ENCODE assay signal across 1 cellular context in the genomic region with DNA sequence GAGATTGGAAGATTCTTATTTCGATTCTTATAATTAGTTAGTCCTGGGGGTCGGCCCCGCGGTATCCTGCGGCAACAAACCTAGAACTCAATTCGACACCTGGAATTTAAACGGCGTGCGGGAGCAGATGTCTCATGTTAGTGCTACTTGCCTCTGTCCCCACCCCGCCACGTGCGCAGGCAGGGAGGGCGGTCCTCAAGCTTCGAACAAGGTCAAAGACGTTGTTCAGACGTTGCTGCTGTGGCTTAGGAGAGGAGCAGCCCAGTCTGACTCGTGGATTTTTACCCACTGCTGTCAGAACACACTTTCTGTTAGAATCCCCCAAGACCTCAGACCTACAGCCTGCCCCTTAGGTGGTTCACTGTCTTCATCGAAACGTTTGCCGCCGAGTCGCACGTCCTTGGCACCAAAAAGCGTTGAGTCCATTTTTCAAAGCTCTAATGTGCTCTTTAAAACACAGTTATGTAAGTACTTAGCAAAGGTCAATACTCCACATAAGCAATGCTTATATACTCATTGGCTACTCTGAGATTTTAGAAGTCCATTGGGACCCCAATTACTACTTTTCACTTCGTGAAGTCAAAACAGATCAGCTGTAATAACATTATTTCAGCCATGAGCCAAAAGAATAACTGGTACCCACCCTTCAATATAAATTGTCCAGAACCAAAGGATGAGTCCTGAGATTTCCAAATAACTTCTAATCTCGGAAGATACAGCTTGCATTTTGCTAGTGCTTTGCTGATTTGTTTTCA.
TF ChIP-seq lines count a peak whose summit lies in the region.

No MANE protein-coding gene starts in this region.

TF ChIP-seq in HepG2, 621 proteins besides CTCF, POLR2A, EP300 and RAD21 (continued from another document and continues in another):
- TF ChIP-seq HIVEP1 (CRISPR knock-in tag; IDR thresholded peaks at IDR 0.05) (peak; percentile 85), ZNF792 (CRISPR knock-in tag; IDR thresholded peaks at IDR 0.05) (peak; percentile 87), HES4 (CRISPR knock-in tag; IDR thresholded peaks at IDR 0.05; ENCODE audit: borderline replicate concordance) (no peak), HNF4A (CRISPR knock-in tag; IDR thresholded peaks at IDR 0.05) (peak; percentile 63; the same call in 1 of the 2 replicates), ZFP82 (CRISPR knock-in tag; IDR thresholded peaks at IDR 0.05; ENCODE audit: borderline replicate concordance) (0 out of 2 replicates have a peak, but pooled peaks have one; percentile 67), ELF4 (CRISPR knock-in tag; IDR thresholded peaks at IDR 0.05; ENCODE audit: borderline replicate concordance) (no peak; the same call in 1 of the 2 replicates), ZBTB8A (CRISPR knock-in tag; IDR thresholded peaks at IDR 0.05; ENCODE audit: borderline replicate concordance, low read depth) (no peak), KLF15 (CRISPR knock-in tag; IDR thresholded peaks at IDR 0.05; ENCODE audit: borderline replicate concordance) (no peak), CEBPG (CRISPR knock-in tag; IDR thresholded peaks at IDR 0.05) (no peak), IKZF1 (IDR thresholded peaks at IDR 0.05) (no peak), ZNF34 (CRISPR knock-in tag; IDR thresholded peaks at IDR 0.05; ENCODE audit: borderline replicate concordance) (no peak), BRD4 (CRISPR knock-in tag; IDR thresholded peaks at IDR 0.05) (peak; percentile 88), ZNF24 (IDR thresholded peaks at IDR 0.05) (0 out of 2 replicates have a peak, but pooled peaks have one; percentile 3), ZNF703 (CRISPR knock-in tag; IDR thresholded peaks at IDR 0.05; ENCODE audit: borderline replicate concordance) (no peak), ZBTB2 (CRISPR knock-in tag; IDR thresholded peaks at IDR 0.05; ENCODE audit: low read depth) (0 out of 2 replicates have a peak, but pooled peaks have one; percentile 24), MED13 (CRISPR knock-in tag; IDR thresholded peaks at IDR 0.05) (0 out of 2 replicates have a peak, but pooled peaks have one; percentile 16), RBM22 (optimal IDR thresholded peaks at IDR 0.05; ENCODE audit: low read length) (peak; percentile 71), DRAP1 (CRISPR knock-in tag; IDR thresholded peaks at IDR 0.05) (no peak; the same call in 1 of the 2 replicates), ZNF543 (CRISPR knock-in tag; IDR thresholded peaks at IDR 0.05) (no peak; the same call in 1 of the 2 replicates), ZNF709 (CRISPR knock-in tag; IDR thresholded peaks at IDR 0.05) (peak; percentile 88; the same call in 1 of the 2 replicates), STAT6 (CRISPR knock-in tag; IDR thresholded peaks at IDR 0.05; ENCODE audit: borderline replicate concordance) (no peak), ZBTB7A (CRISPR knock-in tag; IDR thresholded peaks at IDR 0.05) (peak; percentile 87; the same call in 1 of the 2 replicates), ZNF256 (CRISPR knock-in tag; conservative IDR thresholded peaks at IDR 0.05) (no peak; the same call in 1 of the 2 replicates), HDAC1 (CRISPR knock-in tag; IDR thresholded peaks at IDR 0.05) (peak; percentile 83), MYC (CRISPR knock-in tag; IDR thresholded peaks at IDR 0.05; ENCODE audit: borderline replicate concordance) (peak; percentile 100), ARNT (IDR thresholded peaks at IDR 0.05) (no peak), ZNF460 (CRISPR knock-in tag; IDR thresholded peaks at IDR 0.05; ENCODE audit: borderline replicate concordance) (no peak), ZNF678 (CRISPR knock-in tag; IDR thresholded peaks at IDR 0.05) (0 out of 2 replicates have a peak, but pooled peaks have one; percentile 59), ZBTB43 (CRISPR knock-in tag; conservative IDR thresholded peaks at IDR 0.05) (no peak), SNAI1 (CRISPR knock-in tag; IDR thresholded peaks at IDR 0.05; ENCODE audit: borderline replicate concordance) (no peak; the same call in 1 of the 2 replicates), SRSF9 (IDR thresholded peaks at IDR 0.05; ENCODE audit: borderline replicate concordance, insufficient read depth, low read depth, low read length, poor library complexity, severe bottlenecking) (no peak), CBX2 (IDR thresholded peaks at IDR 0.05; ENCODE audit: low read depth, low read length) (no peak), CBX2 (CRISPR knock-in tag; IDR thresholded peaks at IDR 0.05; ENCODE audit: low read depth) (peak; percentile 86; the same call in 1 of the 2 replicates), RAD51 (IDR thresholded peaks at IDR 0.05; ENCODE audit: borderline replicate concordance) (no peak), CBX5 (CRISPR knock-in tag; IDR thresholded peaks at IDR 0.05; ENCODE audit: borderline replicate concordance) (peak; percentile 89; the same call in 1 of the 2 replicates), JDP2 (CRISPR knock-in tag; IDR thresholded peaks at IDR 0.05; ENCODE audit: borderline replicate concordance) (no peak), SPEN (CRISPR knock-in tag; IDR thresholded peaks at IDR 0.05; ENCODE audit: low read depth) (peak; percentile 26; the same call in 1 of the 2 replicates), MAFK (conservative IDR thresholded peaks at IDR 0.05 in 1 of 2, IDR thresholded peaks at IDR 0.05 in 1 of 2; ENCODE audit: low read length in 2 of 2) (no peak; a peak in 1 of 4 replicates)
- TF ChIP-seq, protein P1, sequence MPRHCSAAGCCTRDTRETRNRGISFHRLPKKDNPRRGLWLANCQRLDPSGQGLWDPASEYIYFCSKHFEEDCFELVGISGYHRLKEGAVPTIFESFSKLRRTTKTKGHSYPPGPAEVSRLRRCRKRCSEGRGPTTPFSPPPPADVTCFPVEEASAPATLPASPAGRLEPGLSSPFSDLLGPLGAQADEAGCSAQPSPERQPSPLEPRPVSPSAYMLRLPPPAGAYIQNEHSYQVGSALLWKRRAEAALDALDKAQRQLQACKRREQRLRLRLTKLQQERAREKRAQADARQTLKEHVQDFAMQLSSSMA (CRISPR knock-in tag; IDR thresholded peaks at IDR 0.05), result no peak
- TF ChIP-seq, protein P2, sequence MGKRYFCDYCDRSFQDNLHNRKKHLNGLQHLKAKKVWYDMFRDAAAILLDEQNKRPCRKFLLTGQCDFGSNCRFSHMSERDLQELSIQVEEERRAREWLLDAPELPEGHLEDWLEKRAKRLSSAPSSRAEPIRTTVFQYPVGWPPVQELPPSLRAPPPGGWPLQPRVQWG (CRISPR knock-in tag; IDR thresholded peaks at IDR 0.05; ENCODE audit: borderline replicate concordance, low read depth), result no peak
- TF ChIP-seq, protein P3, sequence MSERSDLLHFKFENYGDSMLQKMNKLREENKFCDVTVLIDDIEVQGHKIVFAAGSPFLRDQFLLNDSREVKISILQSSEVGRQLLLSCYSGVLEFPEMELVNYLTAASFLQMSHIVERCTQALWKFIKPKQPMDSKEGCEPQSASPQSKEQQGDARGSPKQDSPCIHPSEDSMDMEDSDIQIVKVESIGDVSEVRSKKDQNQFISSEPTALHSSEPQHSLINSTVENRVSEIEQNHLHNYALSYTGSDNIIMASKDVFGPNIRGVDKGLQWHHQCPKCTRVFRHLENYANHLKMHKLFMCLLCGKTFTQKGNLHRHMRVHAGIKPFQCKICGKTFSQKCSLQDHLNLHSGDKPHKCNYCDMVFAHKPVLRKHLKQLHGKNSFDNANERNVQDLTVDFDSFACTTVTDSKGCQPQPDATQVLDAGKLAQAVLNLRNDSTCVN (CRISPR knock-in tag; IDR thresholded peaks at IDR 0.05; ENCODE audit: borderline replicate concordance), result 0 out of 2 replicates have a peak, but pooled peaks have one; percentile 74
- TF ChIP-seq, protein P4, sequence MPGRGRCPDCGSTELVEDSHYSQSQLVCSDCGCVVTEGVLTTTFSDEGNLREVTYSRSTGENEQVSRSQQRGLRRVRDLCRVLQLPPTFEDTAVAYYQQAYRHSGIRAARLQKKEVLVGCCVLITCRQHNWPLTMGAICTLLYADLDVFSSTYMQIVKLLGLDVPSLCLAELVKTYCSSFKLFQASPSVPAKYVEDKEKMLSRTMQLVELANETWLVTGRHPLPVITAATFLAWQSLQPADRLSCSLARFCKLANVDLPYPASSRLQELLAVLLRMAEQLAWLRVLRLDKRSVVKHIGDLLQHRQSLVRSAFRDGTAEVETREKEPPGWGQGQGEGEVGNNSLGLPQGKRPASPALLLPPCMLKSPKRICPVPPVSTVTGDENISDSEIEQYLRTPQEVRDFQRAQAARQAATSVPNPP (CRISPR knock-in tag; IDR thresholded peaks at IDR 0.05), result no peak; the same call in 1 of the 2 replicates
- TF ChIP-seq, protein P5, sequence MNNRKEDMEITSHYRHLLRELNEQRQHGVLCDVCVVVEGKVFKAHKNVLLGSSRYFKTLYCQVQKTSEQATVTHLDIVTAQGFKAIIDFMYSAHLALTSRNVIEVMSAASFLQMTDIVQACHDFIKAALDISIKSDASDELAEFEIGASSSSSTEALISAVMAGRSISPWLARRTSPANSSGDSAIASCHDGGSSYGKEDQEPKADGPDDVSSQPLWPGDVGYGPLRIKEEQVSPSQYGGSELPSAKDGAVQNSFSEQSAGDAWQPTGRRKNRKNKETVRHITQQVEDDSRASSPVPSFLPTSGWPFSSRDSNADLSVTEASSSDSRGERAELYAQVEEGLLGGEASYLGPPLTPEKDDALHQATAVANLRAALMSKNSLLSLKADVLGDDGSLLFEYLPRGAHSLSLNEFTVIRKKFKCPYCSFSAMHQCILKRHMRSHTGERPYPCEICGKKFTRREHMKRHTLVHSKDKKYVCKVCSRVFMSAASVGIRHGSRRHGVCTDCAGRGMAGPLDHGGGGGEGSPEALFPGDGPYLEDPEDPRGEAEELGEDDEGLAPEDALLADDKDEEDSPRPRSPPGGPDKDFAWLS (CRISPR knock-in tag; IDR thresholded peaks at IDR 0.05; ENCODE audit: borderline replicate concordance), result no peak
- TF ChIP-seq, protein P6, sequence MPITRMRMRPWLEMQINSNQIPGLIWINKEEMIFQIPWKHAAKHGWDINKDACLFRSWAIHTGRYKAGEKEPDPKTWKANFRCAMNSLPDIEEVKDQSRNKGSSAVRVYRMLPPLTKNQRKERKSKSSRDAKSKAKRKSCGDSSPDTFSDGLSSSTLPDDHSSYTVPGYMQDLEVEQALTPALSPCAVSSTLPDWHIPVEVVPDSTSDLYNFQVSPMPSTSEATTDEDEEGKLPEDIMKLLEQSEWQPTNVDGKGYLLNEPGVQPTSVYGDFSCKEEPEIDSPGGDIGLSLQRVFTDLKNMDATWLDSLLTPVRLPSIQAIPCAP (CRISPR knock-in tag; IDR thresholded peaks at IDR 0.05; ENCODE audit: low read depth), result no peak
